1 cellular context compared by ENCODE assay signal in the genomic region with DNA sequence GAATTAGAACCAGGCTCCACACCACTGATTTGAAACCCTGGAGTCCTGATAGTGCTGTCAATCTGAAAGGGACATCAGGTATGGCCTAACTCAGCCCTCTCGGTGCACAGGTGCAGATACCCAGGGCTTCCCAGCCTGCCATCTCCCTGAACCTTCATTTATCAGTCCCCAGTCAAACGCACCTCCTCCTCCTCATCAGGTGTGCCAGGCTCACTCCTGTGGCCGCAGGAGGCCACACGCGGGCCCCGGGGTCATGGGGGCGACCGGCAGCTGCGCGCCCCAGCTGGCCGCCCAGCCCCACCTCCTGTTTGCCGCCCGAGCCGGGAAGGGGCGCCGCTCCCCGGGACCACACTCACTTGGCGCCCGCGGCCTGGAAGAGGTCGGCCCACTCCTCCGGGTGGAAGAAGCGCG.
TF ChIP-seq lines count a peak whose summit lies in the region.

No MANE protein-coding gene starts in this region.

TF ChIP-seq in GM23338, 12 proteins besides CTCF, POLR2A, EP300 and RAD21 (continued from another document):
- TF ChIP-seq, protein P1, sequence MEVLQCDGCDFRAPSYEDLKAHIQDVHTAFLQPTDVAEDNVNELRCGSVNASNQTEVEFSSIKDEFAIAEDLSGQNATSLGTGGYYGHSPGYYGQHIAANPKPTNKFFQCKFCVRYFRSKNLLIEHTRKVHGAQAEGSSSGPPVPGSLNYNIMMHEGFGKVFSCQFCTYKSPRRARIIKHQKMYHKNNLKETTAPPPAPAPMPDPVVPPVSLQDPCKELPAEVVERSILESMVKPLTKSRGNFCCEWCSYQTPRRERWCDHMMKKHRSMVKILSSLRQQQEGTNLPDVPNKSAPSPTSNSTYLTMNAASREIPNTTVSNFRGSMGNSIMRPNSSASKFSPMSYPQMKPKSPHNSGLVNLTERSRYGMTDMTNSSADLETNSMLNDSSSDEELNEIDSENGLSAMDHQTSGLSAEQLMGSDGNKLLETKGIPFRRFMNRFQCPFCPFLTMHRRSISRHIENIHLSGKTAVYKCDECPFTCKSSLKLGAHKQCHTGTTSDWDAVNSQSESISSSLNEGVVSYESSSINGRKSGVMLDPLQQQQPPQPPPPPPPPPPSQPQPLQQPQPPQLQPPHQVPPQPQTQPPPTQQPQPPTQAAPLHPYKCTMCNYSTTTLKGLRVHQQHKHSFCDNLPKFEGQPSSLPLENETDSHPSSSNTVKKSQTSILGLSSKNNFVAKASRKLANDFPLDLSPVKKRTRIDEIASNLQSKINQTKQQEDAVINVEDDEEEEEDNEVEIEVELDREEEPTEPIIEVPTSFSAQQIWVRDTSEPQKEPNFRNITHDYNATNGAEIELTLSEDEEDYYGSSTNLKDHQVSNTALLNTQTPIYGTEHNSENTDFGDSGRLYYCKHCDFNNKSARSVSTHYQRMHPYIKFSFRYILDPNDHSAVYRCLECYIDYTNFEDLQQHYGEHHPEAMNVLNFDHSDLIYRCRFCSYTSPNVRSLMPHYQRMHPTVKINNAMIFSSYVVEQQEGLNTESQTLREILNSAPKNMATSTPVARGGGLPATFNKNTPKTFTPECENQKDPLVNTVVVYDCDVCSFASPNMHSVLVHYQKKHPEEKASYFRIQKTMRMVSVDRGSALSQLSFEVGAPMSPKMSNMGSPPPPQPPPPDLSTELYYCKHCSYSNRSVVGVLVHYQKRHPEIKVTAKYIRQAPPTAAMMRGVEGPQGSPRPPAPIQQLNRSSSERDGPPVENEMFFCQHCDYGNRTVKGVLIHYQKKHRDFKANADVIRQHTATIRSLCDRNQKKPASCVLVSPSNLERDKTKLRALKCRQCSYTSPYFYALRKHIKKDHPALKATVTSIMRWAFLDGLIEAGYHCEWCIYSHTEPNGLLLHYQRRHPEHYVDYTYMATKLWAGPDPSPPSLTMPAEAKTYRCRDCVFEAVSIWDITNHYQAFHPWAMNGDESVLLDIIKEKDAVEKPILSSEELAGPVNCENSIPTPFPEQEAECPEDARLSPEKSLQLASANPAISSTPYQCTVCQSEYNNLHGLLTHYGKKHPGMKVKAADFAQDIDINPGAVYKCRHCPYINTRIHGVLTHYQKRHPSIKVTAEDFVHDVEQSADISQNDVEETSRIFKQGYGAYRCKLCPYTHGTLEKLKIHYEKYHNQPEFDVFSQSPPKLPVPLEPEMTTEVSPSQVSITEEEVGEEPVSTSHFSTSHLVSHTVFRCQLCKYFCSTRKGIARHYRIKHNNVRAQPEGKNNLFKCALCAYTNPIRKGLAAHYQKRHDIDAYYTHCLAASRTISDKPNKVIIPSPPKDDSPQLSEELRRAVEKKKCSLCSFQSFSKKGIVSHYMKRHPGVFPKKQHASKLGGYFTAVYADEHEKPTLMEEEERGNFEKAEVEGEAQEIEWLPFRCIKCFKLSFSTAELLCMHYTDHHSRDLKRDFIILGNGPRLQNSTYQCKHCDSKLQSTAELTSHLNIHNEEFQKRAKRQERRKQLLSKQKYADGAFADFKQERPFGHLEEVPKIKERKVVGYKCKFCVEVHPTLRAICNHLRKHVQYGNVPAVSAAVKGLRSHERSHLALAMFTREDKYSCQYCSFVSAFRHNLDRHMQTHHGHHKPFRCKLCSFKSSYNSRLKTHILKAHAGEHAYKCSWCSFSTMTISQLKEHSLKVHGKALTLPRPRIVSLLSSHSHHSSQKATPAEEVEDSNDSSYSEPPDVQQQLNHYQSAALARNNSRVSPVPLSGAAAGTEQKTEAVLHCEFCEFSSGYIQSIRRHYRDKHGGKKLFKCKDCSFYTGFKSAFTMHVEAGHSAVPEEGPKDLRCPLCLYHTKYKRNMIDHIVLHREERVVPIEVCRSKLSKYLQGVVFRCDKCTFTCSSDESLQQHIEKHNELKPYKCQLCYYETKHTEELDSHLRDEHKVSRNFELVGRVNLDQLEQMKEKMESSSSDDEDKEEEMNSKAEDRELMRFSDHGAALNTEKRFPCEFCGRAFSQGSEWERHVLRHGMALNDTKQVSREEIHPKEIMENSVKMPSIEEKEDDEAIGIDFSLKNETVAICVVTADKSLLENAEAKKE (CRISPR knock-in tag; IDR thresholded peaks at IDR 0.05) = no peak
